In the genomic region with DNA sequence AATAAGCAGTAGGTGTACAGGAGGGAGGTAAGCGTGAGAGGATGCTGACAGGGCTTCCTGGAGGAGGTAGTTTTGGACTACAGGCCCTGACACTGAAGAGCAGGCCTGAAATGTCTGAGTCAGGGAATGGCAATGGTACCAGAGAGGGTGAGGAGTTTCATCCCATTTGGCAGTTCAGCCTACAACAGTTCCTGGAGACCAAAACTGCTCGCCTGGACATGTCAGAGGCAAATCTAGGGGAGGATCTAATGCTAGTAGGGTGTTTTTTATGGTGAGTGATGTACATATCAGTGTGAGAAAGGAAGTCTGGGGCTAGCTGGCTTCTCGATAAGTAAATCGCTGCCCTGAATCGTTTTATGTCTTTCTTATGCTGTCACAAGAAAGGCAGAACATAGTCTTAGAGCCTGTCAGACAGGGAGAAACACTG, we compare ENCODE assay signal across 1 cellular context.
TF ChIP-seq lines count a peak whose summit lies in the region.

No MANE protein-coding gene starts in this region.

TF ChIP-seq in K562, 482 proteins besides CTCF, POLR2A, EP300 and RAD21 (continued from another document):
- TF ChIP-seq, protein P1, sequence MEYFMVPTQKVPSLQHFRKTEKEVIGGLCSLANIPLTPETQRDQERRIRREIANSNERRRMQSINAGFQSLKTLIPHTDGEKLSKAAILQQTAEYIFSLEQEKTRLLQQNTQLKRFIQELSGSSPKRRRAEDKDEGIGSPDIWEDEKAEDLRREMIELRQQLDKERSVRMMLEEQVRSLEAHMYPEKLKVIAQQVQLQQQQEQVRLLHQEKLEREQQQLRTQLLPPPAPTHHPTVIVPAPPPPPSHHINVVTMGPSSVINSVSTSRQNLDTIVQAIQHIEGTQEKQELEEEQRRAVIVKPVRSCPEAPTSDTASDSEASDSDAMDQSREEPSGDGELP (CRISPR knock-in tag; IDR thresholded peaks at IDR 0.05; ENCODE audit: borderline replicate concordance), result no peak
- no peak for TF ChIP-seq JUND (IDR thresholded peaks at IDR 0.05; ENCODE audit: borderline replicate concordance, low read depth, low read length)
- no peak for TF ChIP-seq JUND (tag; IDR thresholded peaks at IDR 0.05; ENCODE audit: borderline replicate concordance, low read depth, low read length)
- TF ChIP-seq, protein P2, sequence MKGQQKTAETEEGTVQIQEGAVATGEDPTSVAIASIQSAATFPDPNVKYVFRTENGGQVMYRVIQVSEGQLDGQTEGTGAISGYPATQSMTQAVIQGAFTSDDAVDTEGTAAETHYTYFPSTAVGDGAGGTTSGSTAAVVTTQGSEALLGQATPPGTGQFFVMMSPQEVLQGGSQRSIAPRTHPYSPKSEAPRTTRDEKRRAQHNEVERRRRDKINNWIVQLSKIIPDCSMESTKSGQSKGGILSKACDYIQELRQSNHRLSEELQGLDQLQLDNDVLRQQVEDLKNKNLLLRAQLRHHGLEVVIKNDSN (CRISPR knock-in tag; IDR thresholded peaks at IDR 0.05), result no peak
- no peak for TF ChIP-seq ZNF133 (CRISPR knock-in tag; IDR thresholded peaks at IDR 0.05)
TF ChIP-seq in K562: peak in this region for 3.
